27 cellular contexts compared by ENCODE assay signal in the genomic region with DNA sequence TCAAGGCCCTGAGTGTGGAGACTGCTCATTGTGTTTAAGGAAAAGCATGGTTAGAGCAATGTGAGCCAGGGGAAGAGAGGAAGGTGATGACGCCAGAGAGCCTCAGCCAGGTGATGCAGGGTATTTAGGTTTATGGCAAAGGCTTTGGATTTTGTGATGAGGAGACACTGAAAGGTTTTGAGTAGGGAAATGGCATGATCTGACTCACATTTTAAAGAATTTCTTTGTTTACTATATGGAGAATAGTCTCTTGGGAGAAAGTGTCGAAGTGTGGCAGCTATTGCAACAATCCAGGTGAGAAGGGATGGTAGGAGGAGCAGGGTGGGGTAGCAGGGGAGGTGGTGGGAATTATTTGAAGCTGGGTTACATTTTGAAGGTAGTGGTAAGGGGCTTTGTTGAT.
"Had no signal": no experiment of that assay in that cellular context is flagged by ENCODE, and none has a peak within 500 bp of the region (broad histone marks: within the 10 kb centered on the region; RNA-seq: fewer than 3 reads in every experiment).

No MANE protein-coding gene starts in this region.

- H3K27ac ChIP-seq: ascending aorta, body of pancreas, cardiac muscle cell, KMS-11 had no signal

- H3K4me3 ChIP-seq: ascending aorta, body of pancreas, cardiac muscle cell had no signal

- H3K36me3 ChIP-seq: ascending aorta, cardiac muscle cell had no signal

- H3K4me1 ChIP-seq: ascending aorta, body of pancreas had no signal

- DNase-seq: activated B cell treated with CpG ODN at 0.5 μM for 24 hours; activated CD4-positive, alpha-beta T cell treated with anti-CD3 and anti-CD28 coated beads for 1 hour; activated CD4-positive, alpha-beta T cell treated with anti-CD3 and anti-CD28 coated beads, Interleukin-2, amount 10 ng/mL, durations not matched to agents 24 days and 14 days; activated CD4-positive, alpha-beta T cell treated with anti-CD3 and anti-CD28 coated beads, Interleukin-2, amount 50 U/mL, for 48 hours; activated CD8-positive, alpha-beta memory T cell treated with anti-CD3 and anti-CD28 coated beads, Interleukin-2, amount 10 ng/mL, durations not matched to agents 7 days and 5 days; activated effector memory CD4-positive, alpha-beta T cell treated with anti-CD3 and anti-CD28 coated beads, Interleukin-2, amount 50 U/mL, for 16 hours; activated naive CD4-positive, alpha-beta T cell treated with Interleukin-2 at 50 U/mL for 16 hours; activated naive CD8-positive, alpha-beta T cell treated with anti-CD3 and anti-CD28 coated beads, Interleukin-2, amount 50 U/mL, for 24 hours; activated T-cell treated with anti-CD3 and anti-CD28 coated beads, Interleukin-2, amount 50 U/mL, for 4 hours; amniotic stem cell; body of pancreas; MM.1S; NCI-H1105 treated with DMSO at 0.1 percent for 48 hours; NCI-H1436 treated with DMSO at 0.1 percent for 48 hours; NCI-H187 treated with DMSO at 0.1 percent for 48 hours; NCI-H2107; NCI-H345; NCI-H510A; NCI-H526 treated with DMSO at 0.1 percent for 48 hours; SHP77 treated with DMSO at 0.1 percent for 48 hours; T-helper 17 cell; T-helper 9 cell had no signal

- H3K27me3 ChIP-seq: ascending aorta, body of pancreas, cardiac muscle cell had no signal

- H3K4me2 ChIP-seq: KMS-11 had no signal

- ATAC-seq: activated CD8-positive, alpha-beta memory T cell treated with anti-CD3 and anti-CD28 coated beads, Interleukin-2, amount 10 ng/mL, durations not matched to agents 7 days and 5 days; activated naive CD4-positive, alpha-beta T cell treated with anti-CD3 and anti-CD28 coated beads, Interleukin-2, amount 50 U/mL, for 72 hours; activated naive CD8-positive, alpha-beta T cell treated with anti-CD3 and anti-CD28 coated beads, Interleukin-2, amount 50 U/mL, for 24 hours; activated T-cell treated with anti-CD3 and anti-CD28 coated beads, Interleukin-2, amount 50 U/mL, for 4 hours; body of pancreas; T-helper 17 cell had no signal

- H3K9ac ChIP-seq: KMS-11 had no signal

- H3K9me3 ChIP-seq: ascending aorta, body of pancreas had no signal

- FAIRE-seq: RCC 7860 had no signal
